18 cellular contexts compared by ENCODE assay signal in the genomic region with DNA sequence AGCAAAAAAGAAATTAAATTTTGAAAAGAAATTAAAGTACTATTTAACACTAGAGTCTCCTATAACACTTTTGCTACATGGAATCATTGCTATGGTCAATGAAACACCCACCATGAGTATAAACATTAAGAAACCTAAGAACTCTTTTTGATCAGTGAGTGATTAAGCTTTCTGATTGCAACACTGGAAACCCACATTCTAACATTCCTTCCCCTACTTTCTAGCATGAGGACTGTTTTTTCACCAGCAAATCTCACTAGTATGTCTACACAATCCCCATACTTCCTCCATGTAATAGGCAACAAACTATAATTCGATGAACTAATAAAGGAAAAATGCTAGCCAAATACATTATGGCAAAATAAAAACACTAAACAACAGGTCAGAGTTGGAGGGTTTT. TPM values are rescaled to one million over a fixed set of nuclear protein-coding genes. Genes with fewer than 3 reads are reported as not detected.
DNase-seq lines count a peak whose midpoint lies in the region; ATAC-seq, FAIRE-seq and TF ChIP-seq lines count a peak whose summit lies in the region.
"Had no signal": no experiment of that assay in that cellular context is flagged by ENCODE, and none has a peak within 500 bp of the region (broad histone marks: within the 10 kb centered on the region; RNA-seq: fewer than 3 reads in every experiment).

No MANE protein-coding gene starts in this region.

- no peak overlapping the region for H2AFZ ChIP-seq in GM23248

- in situ Hi-C loops in GM23248 (cut with MboI) = no loop called here

- no peak overlapping the region for H3K4me2 ChIP-seq in GM23248 (ENCODE audit: unreplicated experiment)
- H3K4me2 ChIP-seq: KMS-11 had no signal

- ATAC-seq in GM21737 (IDR thresholded peaks at IDR 0.05; ENCODE audit: unreplicated experiment) (no peak), left colon (no peak)
- ATAC-seq: left cardiac atrium had no signal

- peak; percentile 1 for DNase-seq in AG04450 (ENCODE audit: low read depth, low spot score)
- DNase-seq in GM23248 = peak; percentile 66
- DNase-seq in astrocyte of the hippocampus (ENCODE audit: low read depth, low spot score) = peak; percentile 37
- peak; percentile 44 for DNase-seq in fibroblast of villous mesenchyme (ENCODE audit: low read depth)
- DNase-seq in NCI-H2107 (lab: John Stamatoyannopoulos, UW) = no peak
- DNase-seq in left colon = no peak
- no peak for DNase-seq in D721Med (ENCODE audit: insufficient read length, low spot score)
- DNase-seq: activated naive CD4-positive, alpha-beta T cell; left cardiac atrium; NCI-H1105 had no signal

- FAIRE-seq in D721Med (lab: Jason Lieb, UNC) = no peak
- FAIRE-seq: colon, frontal cortex had no signal

- H3K9me2 ChIP-seq in GM23248 (ENCODE audit: insufficient read depth) = no peaks in the 10 kb centered on the region

- H3K27me3 ChIP-seq in AG04450 (ENCODE audit: control insufficient read depth, insufficient read depth, low read length) = peaks cover 20% of the 10 kb centered on the region
- peaks cover 28% of the 10 kb centered on the region for H3K27me3 ChIP-seq in GM23248 (replicated peaks; ENCODE audit: insufficient read depth)

- no peaks in the 10 kb centered on the region for H4K20me1 ChIP-seq in GM23248 (ENCODE audit: insufficient read depth)

- intact Hi-C loops in left colon (cut with DNase I, micrococcal nuclease) = no loop called here

- POLR2A ChIA-PET in AG04450 (lab: Yijun Ruan, JAX) = no interaction called here

- peaks cover 12% of the 10 kb centered on the region; the same call in 1 of the 2 replicates for H3F3A ChIP-seq in GM23248 (ENCODE audit: insufficient read depth)

- no peaks in the 10 kb centered on the region for H3K4me1 ChIP-seq in GM23248 (ENCODE audit: insufficient read depth)
- H3K4me1 ChIP-seq: suprapubic skin had no signal

- H3K4me3 ChIP-seq in AG04450 (ENCODE audit: low read depth, low read length) (no peak overlapping the region), GM23248 (no peak overlapping the region), fibroblast of villous mesenchyme (ENCODE audit: low read depth, low read length) (no peak overlapping the region)
- H3K4me3 ChIP-seq: suprapubic skin had no signal

- H3K79me2 ChIP-seq in GM23248 (ENCODE audit: insufficient read depth) = no peaks in the 10 kb centered on the region

- H3K9me3 ChIP-seq in AG04450 (ENCODE audit: control insufficient read depth, insufficient read depth, low read length) (no peaks in the 10 kb centered on the region), GM23248 (ENCODE audit: low read depth) (no peaks in the 10 kb centered on the region)
- H3K9me3 ChIP-seq: suprapubic skin had no signal

- H3K36me3 ChIP-seq in GM23248 (ENCODE audit: low read depth) = no peaks in the 10 kb centered on the region
- H3K36me3 ChIP-seq: suprapubic skin had no signal

- no peak overlapping the region for H3K9ac ChIP-seq in GM23248
- H3K9ac ChIP-seq: KMS-11 had no signal

- TF ChIP-seq CTCF in AG04450 (IDR thresholded peaks at IDR 0.05; ENCODE audit: low read depth, low read length) (no peak), fibroblast of villous mesenchyme (IDR thresholded peaks at IDR 0.05; ENCODE audit: insufficient read depth, low read depth, low read length) (no peak), D721Med (IDR thresholded peaks at IDR 0.05; ENCODE audit: insufficient read depth, missing control alignments) (no peak)

- CTCF ChIA-PET in AG04450 (lab: Charles Lee) = interaction anchor here (1.2 kb wide), 2 partner anchors 40 to 261 kb away, joined by 3 to 4 read pairs; no protein-coding TSS in a partner anchor

- H3K27ac ChIP-seq in AG04450 (ENCODE audit: low read depth, low read length) (no peak overlapping the region), GM23248 (no peak overlapping the region)
- H3K27ac ChIP-seq: KMS-11, suprapubic skin had no signal

- 0 to 3% methylated on average over 1 of the region's 1 CpG for WGBS in GM23248 (ENCODE audit: low coverage in 1 of 2, low lambda C conversion rate in 2 of 2, missing lambda C conversion rate in 2 of 2), 2 experiments

RNA-seq across cellular contexts. Expression of a gene that starts 54.7 kb away (rescaled TPM):
- not detected in 2 replicates for polyA plus RNA-seq in AG04450 (2011; rRNA removed)
- not detected in 2 replicates for polyA minus RNA-seq in AG04450 (2011; rRNA and poly(A)+ RNA removed)
- not detected in 2 replicates for total RNA-seq in GM23248 (2014; rRNA removed; shearing (Covaris generic))
- not detected in 2 replicates for polyA plus RNA-seq in GM23248 (2016; fragmentation: Nextera tagmentation; extraction: Ambion mirVana)
- total RNA-seq in fibroblast of villous mesenchyme = not detected in 2 replicates
- 1 to 10 TPM; 1.2 to 2.5 TPM for total RNA-seq in left colon
- total RNA-seq: A673, SK-MEL-5, WTC11 had no signal

Comparison
In these comparisons a context has a peak if more than half of its experiments do, and no peak if none do; other contexts are left out.
1. DNase-seq: peak in AG04450 (single experiment), GM23248 (single experiment), astrocyte of the hippocampus (single experiment) and fibroblast of villous mesenchyme (single experiment); none in NCI-H2107 (single experiment), left colon (0 of 2) and D721Med (single experiment).